9 cellular contexts compared by ENCODE assay signal in the genomic region with DNA sequence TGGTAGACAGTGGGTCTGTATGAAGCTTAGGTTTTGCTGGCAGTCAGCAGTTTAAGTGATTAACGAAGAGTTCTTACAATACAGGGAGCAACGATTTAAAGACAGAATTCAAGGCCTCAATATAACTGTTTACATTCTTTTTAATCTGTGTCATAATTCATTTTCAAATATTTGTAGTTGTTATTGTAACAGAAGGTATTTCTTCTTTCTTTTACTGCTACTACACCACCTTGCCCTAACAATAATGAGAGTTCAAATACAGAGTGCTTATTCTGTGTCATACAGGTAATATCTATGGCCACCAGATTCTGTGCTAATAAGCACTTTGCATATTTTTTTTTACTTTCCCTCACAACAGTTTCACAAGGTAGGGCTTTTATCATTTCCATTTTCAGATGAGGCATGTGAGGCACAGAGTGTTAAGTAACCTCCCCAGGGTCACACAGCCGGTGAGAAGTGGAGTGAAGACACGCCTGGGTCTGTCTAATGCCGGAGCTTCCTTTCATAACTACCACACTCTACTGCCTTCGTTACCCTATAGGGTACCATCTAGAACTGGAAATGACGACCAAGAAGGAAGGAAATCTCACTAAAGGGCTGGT.
DNase-seq lines count a peak whose midpoint lies in the region; ATAC-seq lines count a peak whose summit lies in the region.
"Had no signal": no experiment of that assay in that cellular context is flagged by ENCODE, and none has a peak within 500 bp of the region (broad histone marks: within the 10 kb centered on the region; RNA-seq: fewer than 3 reads in every experiment).

No MANE protein-coding gene starts in this region.

- peak overlapping the region; percentile 69 for H3K27ac ChIP-seq in subcutaneous abdominal adipose tissue (ENCODE audit: low read depth, low read length)

- no peaks in the 10 kb centered on the region for H3K9me3 ChIP-seq in subcutaneous abdominal adipose tissue (ENCODE audit: control insufficient read depth in 5 of 5, low read length in 5 of 5)

- ATAC-seq in GM19025 (IDR thresholded peaks at IDR 0.05; ENCODE audit: low read depth, unreplicated experiment) (peak; percentile 56), HG02840 (IDR thresholded peaks at IDR 0.05; ENCODE audit: low FRiP score, unreplicated experiment) (peak; percentile 49), sciatic nerve (no peak)

- H3K36me3 ChIP-seq in subcutaneous abdominal adipose tissue (ENCODE audit: control insufficient read depth in 5 of 5, insufficient read depth in 5 of 5, low read length in 5 of 5): no peaks in the 10 kb centered on the region

- peaks cover 3 to 32% (median 16%) of the 10 kb centered on the region in 5 donors for H3K4me1 ChIP-seq in subcutaneous abdominal adipose tissue (ENCODE audit: control insufficient read depth in 5 of 5, insufficient read depth in 5 of 5, low read length in 5 of 5)

- no peaks in the 10 kb centered on the region for H3K27me3 ChIP-seq in subcutaneous abdominal adipose tissue (ENCODE audit: control insufficient read depth in 5 of 5, insufficient read depth in 4 of 5, low read length in 5 of 5)

- intact Hi-C loops in sciatic nerve (cut with DNase I): no loop called here

- no peak overlapping the region for H3K9ac ChIP-seq in subcutaneous abdominal adipose tissue (ENCODE audit: low read length in 5 of 5)

- in situ Hi-C loops in KBM-7 (cut with MboI; ENCODE audit: low pct_unique_long_range_greater_than_20kb, low sequenced_read_pairs): no loop called here

- no peak overlapping the region for H3K4me3 ChIP-seq in subcutaneous abdominal adipose tissue (ENCODE audit: low read depth in 1 of 5, low read length in 5 of 5)

- DNase-seq in amniotic epithelial cell (ENCODE audit: low read depth) (peak; percentile 43), HPDE6-E6E7 (ENCODE audit: extremely low spot score) (no peak), NCI-H1417 treated with DMSO at 0.1 percent for 48 hours (lab: John Stamatoyannopoulos, UW) (no peak), sciatic nerve (ENCODE audit: low spot score) (no peak), KBM-7 (no peak)
- DNase-seq: NCI-H1092 treated with DMSO at 0.1 percent for 48 hours had no signal
